24 cellular contexts compared by ENCODE assay signal in genomic region chr13:48010698-48011097, GRCh38.
"Had no signal": no experiment of that assay in that cellular context is flagged by ENCODE, and none has a peak within 500 bp of the region (broad histone marks: within the 10 kb centered on the region; RNA-seq: fewer than 3 reads in every experiment).

No MANE protein-coding gene starts in this region.

- H3K9me3 ChIP-seq: left lung, ovary, thoracic aorta, tibial nerve, upper lobe of right lung, uterus had no signal

- ATAC-seq: left lung; naive thymus-derived CD4-positive, alpha-beta T cell; sciatic nerve; stimulated activated naive CD8-positive, alpha-beta T cell treated with anti-CD3 and anti-CD28 coated beads, Interleukin-15, Interleukin-2, amounts not matched to agents 100 U/mL and 50 U/mL, for 24 hours; upper lobe of right lung had no signal

- H3K27ac ChIP-seq: dorsolateral prefrontal cortex, left lung, ovary, thoracic aorta, tibial nerve, upper lobe of right lung, uterus had no signal

- H3K4me1 ChIP-seq: tibial nerve, upper lobe of right lung, uterus had no signal

- H3K4me3 ChIP-seq: dorsolateral prefrontal cortex, left lung, ovary, smooth muscle cell, thoracic aorta, tibial nerve, upper lobe of right lung, uterus had no signal

- H3K27me3 ChIP-seq: dorsolateral prefrontal cortex, left lung, ovary, tibial nerve, upper lobe of right lung, uterus had no signal

- H3K4me2 ChIP-seq: smooth muscle cell had no signal

- FAIRE-seq: colon, frontal cortex, keratinocyte had no signal

- H3K36me3 ChIP-seq: left lung, ovary, thoracic aorta, upper lobe of right lung, uterus had no signal

- DNase-seq: dorsolateral prefrontal cortex; effector CD4-positive, alpha-beta T cell; head of caudate nucleus; left lung; mesenchymal stem cell; midbrain; naive thymus-derived CD4-positive, alpha-beta T cell; occipital lobe; ovary; stimulated activated CD4-positive, alpha-beta T cell treated with anti-CD3 and anti-CD28 coated beads, Interleukin-12 subunit alpha, Interleukin-12 subunit beta, amount 100 ng/mL, for 4 hours; stimulated activated CD4-positive, alpha-beta T cell treated with anti-CD3 and anti-CD28 coated beads, Interleukin-1b, Interleukin-23, amount 100 ng/mL, for 48 hours; stimulated activated CD4-positive, alpha-beta T cell treated with anti-CD3 and anti-CD28 coated beads, Interleukin-4, amount 100 ng/mL, for 1 hour; stimulated activated CD8-positive, alpha-beta memory T cell treated with anti-CD3 and anti-CD28 coated beads, Interleukin-4, amount 100 ng/mL, for 48 hours; stimulated activated naive CD8-positive, alpha-beta T cell treated with anti-CD3 and anti-CD28 coated beads, Interleukin-15, Interleukin-2, amounts not matched to agents 100 U/mL and 50 U/mL, for 24 hours; substantia nigra; upper lobe of right lung; uterus had no signal
